Comparison of ENCODE assay signal across 11 cellular contexts in the genomic region with DNA sequence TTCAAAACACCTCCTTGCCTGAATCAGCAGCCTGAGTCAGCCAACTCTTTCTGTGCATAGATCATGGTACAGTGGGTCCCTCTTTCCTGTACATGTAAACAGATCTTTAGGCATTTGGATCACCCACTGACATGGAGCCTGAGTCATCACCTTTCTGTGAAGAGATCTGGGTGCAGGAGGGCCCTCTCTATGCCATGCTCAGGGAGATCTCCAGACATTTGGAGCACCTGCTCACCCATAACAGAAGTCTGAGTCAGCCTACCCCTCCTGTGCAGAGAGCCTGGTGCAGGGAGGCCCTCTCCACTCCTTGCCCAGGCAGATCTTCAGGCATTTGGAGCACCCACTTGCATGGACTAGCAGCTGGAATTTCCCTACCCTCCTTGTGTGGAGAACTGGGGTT. TPM values are rescaled to one million over a fixed set of nuclear protein-coding genes. Genes with fewer than 3 reads are reported as not detected.
DNase-seq lines count a peak whose midpoint lies in the region; ATAC-seq and TF ChIP-seq lines count a peak whose summit lies in the region.
"Had no signal": no experiment of that assay in that cellular context is flagged by ENCODE, and none has a peak within 500 bp of the region (broad histone marks: within the 10 kb centered on the region; RNA-seq: fewer than 3 reads in every experiment).

No MANE protein-coding gene starts in this region.

- peaks cover 2 to 17% of the 10 kb centered on the region in 2 donors for H3K27me3 Mint-ChIP-seq in CD8-positive, alpha-beta memory T cell

- no peak for TF ChIP-seq POLR2A in right lobe of liver (IDR thresholded peaks at IDR 0.05)

- ATAC-seq in GM19455 (IDR thresholded peaks at IDR 0.05; ENCODE audit: unreplicated experiment) (peak; percentile 6), HG02798 (IDR thresholded peaks at IDR 0.05; ENCODE audit: poor library complexity, unreplicated experiment) (peak; percentile 9), right lobe of liver (peak; percentile 30 to 41 (median 31))
- ATAC-seq: gastrocnemius medialis had no signal

- no peaks in the 10 kb centered on the region for H3K36me3 ChIP-seq in right lobe of liver
- no peaks in the 10 kb centered on the region for H3K36me3 ChIP-seq in CD8-positive, alpha-beta memory T cell (ENCODE audit: insufficient read depth, low read length)
- H3K36me3 ChIP-seq: gastrocnemius medialis, lower lobe of right lung had no signal

- DNase-seq in RWPE1 (ENCODE audit: low spot score) (peak; percentile 15), right lobe of liver (no peak), 8988T (no peak), HUDEP-2 (lab: John Stamatoyannopoulos, UW; ENCODE audit: unreplicated experiment in 76 of 76) (no peak), Ammon's horn (ENCODE audit: low spot score) (no peak)
- no peak for DNase-seq in CD8-positive, alpha-beta memory T cell
- DNase-seq: gastrocnemius medialis, lower lobe of right lung had no signal

- H3K4me1 ChIP-seq in right lobe of liver: peaks cover 0 to 7% (median 2%) of the 10 kb centered on the region in 4 donors
- H3K4me1 ChIP-seq in CD8-positive, alpha-beta memory T cell (ENCODE audit: insufficient read depth, low read length): peaks cover 4% of the 10 kb centered on the region
- H3K4me1 ChIP-seq: gastrocnemius medialis, lower lobe of right lung had no signal

- peaks cover 0 to 7% (median 0%) of the 10 kb centered on the region in 5 donors for H3K9me3 Mint-ChIP-seq in CD8-positive, alpha-beta memory T cell
- H3K9me3 Mint-ChIP-seq: central memory CD8-positive, alpha-beta T cell had no signal

- H3K4me1 Mint-ChIP-seq in CD8-positive, alpha-beta memory T cell: no peaks in the 10 kb centered on the region
- H3K4me1 Mint-ChIP-seq: central memory CD8-positive, alpha-beta T cell had no signal

- no peak overlapping the region for H3K27ac Mint-ChIP-seq in CD8-positive, alpha-beta memory T cell

- H3K27ac ChIP-seq in RWPE1 (peak overlapping the region; percentile 60), right lobe of liver (no peak overlapping the region)
- no peak overlapping the region for H3K27ac ChIP-seq in CD8-positive, alpha-beta memory T cell (ENCODE audit: low read depth, low read length)
- H3K27ac ChIP-seq: gastrocnemius medialis, lower lobe of right lung had no signal

- POLR2A ChIA-PET in RWPE1 (lab: Yijun Ruan, JAX; ENCODE audit: low non-redundant PET): no interaction called here
- POLR2A ChIA-PET in CD8-positive, alpha-beta memory T cell (lab: Charles Lee): no interaction called here

- H3K4me3 Mint-ChIP-seq in CD8-positive, alpha-beta memory T cell: no peak overlapping the region
- H3K4me3 Mint-ChIP-seq: central memory CD8-positive, alpha-beta T cell had no signal

- no peaks in the 10 kb centered on the region for H3K9me3 ChIP-seq in right lobe of liver
- no peaks in the 10 kb centered on the region for H3K9me3 ChIP-seq in CD8-positive, alpha-beta memory T cell (ENCODE audit: low read length)
- H3K9me3 ChIP-seq: gastrocnemius medialis, lower lobe of right lung had no signal

- TF ChIP-seq CTCF in RWPE1 (conservative IDR thresholded peaks at IDR 0.05; ENCODE audit: low read depth): no peak
- no peak for TF ChIP-seq CTCF in right lobe of liver (IDR thresholded peaks at IDR 0.05)

- H3K4me3 ChIP-seq in right lobe of liver: no peak overlapping the region
- H3K4me3 ChIP-seq in CD8-positive, alpha-beta memory T cell (ENCODE audit: low read length): no peak overlapping the region
- H3K4me3 ChIP-seq: gastrocnemius medialis, lower lobe of right lung had no signal

- H3K36me3 Mint-ChIP-seq in CD8-positive, alpha-beta memory T cell: no peaks in the 10 kb centered on the region

- intact Hi-C loops in right lobe of liver (cut with DNase I): loop anchor here (10.0 kb wide), 1 partner anchor 133 kb away; no protein-coding TSS in a partner anchor

- CTCF ChIA-PET in RWPE1 (lab: Yijun Ruan, JAX): interaction anchor here (0.6 to 1.2 kb wide), 9 partner anchors 15 to 1057 kb away, joined by 3 to 8 read pairs (median 3); no protein-coding TSS in a partner anchor
- CTCF ChIA-PET in CD8-positive, alpha-beta memory T cell (lab: Charles Lee): interaction anchor here (0.6 to 1.5 kb wide), 8 partner anchors 12 to 169 kb away, joined by 3 to 7 read pairs (median 3); no protein-coding TSS in a partner anchor

- H3K27me3 ChIP-seq in right lobe of liver: no peaks in the 10 kb centered on the region
- H3K27me3 ChIP-seq in CD8-positive, alpha-beta memory T cell (ENCODE audit: insufficient read depth, low read length, poor library complexity, severe bottlenecking): no peaks in the 10 kb centered on the region
- H3K27me3 ChIP-seq: gastrocnemius medialis had no signal

RNA-seq across cellular contexts. Expression of gene GLYAT, which starts 56.2 kb away (rescaled TPM):
- total RNA-seq in right lobe of liver: 100 to 1,000 TPM in 3 of 6 experiments, 10 to 100 TPM in 3; 62.2 to 399 (median 159) TPM
- not detected for total RNA-seq in CD8-positive, alpha-beta memory T cell
- polyA plus RNA-seq in CD8-positive, alpha-beta memory T cell: not detected
- total RNA-seq: lower lobe of right lung had no signal

RNA-seq across cellular contexts. Expression of gene GLYATL2, which starts 56.6 kb away (rescaled TPM):
- total RNA-seq in right lobe of liver: not detected
- not detected for total RNA-seq in CD8-positive, alpha-beta memory T cell
- polyA plus RNA-seq in CD8-positive, alpha-beta memory T cell: not detected
- total RNA-seq: gastrocnemius medialis, lower lobe of right lung had no signal

Comparison
In these comparisons a context has a peak if more than half of its experiments do, and no peak if none do; other contexts are left out.
1. RNA of gene GLYAT, which starts 56.2 kb away (total RNA-seq): 62.2 to 399 TPM in right lobe of liver; not detected in CD8-positive, alpha-beta memory T cell; every median in the first group is over 10 times any median in the second.
2. Peak in every context shown above with its lines, with median percentiles within 50 percentile points of each other: ATAC-seq.